ENCODE assay signal across 1 cellular context in the genomic region with DNA sequence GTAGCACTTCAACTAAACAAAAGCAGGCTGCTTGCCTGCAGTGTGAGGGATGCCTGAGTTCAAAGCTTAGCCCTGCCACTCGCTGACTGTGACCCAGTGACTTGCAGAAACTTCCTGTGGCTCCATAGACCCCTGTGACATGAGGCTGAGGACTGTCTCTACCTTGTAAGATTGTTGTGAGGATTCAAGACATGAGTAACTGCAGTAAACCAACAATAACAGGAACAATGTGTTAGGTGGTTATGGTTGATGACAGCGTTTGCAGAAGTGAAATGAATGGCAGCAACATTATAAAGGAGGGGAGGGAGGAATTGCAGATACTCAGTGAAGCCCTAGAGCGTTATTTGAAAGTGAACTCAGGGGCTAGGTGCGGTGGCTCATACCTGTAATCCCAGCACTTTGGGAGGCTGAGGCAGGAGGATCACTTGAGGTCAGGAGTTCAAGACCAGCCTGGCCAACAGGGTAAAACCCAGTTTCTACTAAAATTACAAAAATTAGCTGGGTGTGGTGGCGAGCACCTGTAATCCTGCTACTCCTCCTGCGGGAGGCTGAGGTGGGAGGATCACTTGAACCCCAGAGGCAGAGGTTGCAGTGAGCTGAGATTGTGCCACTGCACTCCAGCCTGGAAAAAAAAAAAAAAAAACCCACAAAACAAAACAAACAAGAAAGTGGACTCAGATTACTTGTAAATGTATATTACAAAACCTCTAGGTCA.
TF ChIP-seq lines count a peak whose summit lies in the region.

No MANE protein-coding gene starts in this region.

TF ChIP-seq in GM12878, 131 proteins besides CTCF, POLR2A, EP300 and RAD21 (continued from another document and continues in another):
- TF ChIP-seq, protein P1, sequence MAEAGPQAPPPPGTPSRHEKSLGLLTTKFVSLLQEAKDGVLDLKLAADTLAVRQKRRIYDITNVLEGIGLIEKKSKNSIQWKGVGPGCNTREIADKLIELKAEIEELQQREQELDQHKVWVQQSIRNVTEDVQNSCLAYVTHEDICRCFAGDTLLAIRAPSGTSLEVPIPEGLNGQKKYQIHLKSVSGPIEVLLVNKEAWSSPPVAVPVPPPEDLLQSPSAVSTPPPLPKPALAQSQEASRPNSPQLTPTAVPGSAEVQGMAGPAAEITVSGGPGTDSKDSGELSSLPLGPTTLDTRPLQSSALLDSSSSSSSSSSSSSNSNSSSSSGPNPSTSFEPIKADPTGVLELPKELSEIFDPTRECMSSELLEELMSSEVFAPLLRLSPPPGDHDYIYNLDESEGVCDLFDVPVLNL (IDR thresholded peaks at IDR 0.05; ENCODE audit: low read depth, low read length): no peak
- TF ChIP-seq CHD4 (IDR thresholded peaks at IDR 0.05) (no peak), SRF (IDR thresholded peaks at IDR 0.05; ENCODE audit: low read depth in 2 of 2, low read length in 2 of 2) (no peak), POLR2AphosphoS2 (IDR thresholded peaks at IDR 0.05; ENCODE audit: low read depth, low read length) (no peak), SP1 (IDR thresholded peaks at IDR 0.05; ENCODE audit: low read depth, low read length) (no peak), CREM (IDR thresholded peaks at IDR 0.05; ENCODE audit: low read depth) (0 out of 2 replicates have a peak, but pooled peaks have one; percentile 25), MTA3 (IDR thresholded peaks at IDR 0.05; ENCODE audit: borderline replicate concordance, low read length) (no peak), MEF2A (IDR thresholded peaks at IDR 0.05; ENCODE audit: insufficient read depth, low read depth, low read length) (no peak), SMC3 (IDR thresholded peaks at IDR 0.05; ENCODE audit: borderline replicate concordance, low read length) (no peak), RAD51 (IDR thresholded peaks at IDR 0.05) (no peak), EGR1 (IDR thresholded peaks at IDR 0.05; ENCODE audit: borderline replicate concordance in 1 of 2, low read depth in 2 of 2, low read length in 2 of 2) (no peak), RCOR1 (conservative IDR thresholded peaks at IDR 0.05; ENCODE audit: low read depth, low read length) (no peak), JUNB (IDR thresholded peaks at IDR 0.05) (0 out of 2 replicates have a peak, but pooled peaks have one; percentile 18), BCL11A (IDR thresholded peaks at IDR 0.05; ENCODE audit: low read depth, low read length) (no peak), TCF12 (IDR thresholded peaks at IDR 0.05; ENCODE audit: low read depth, low read length) (no peak), ATF7 (IDR thresholded peaks at IDR 0.05; ENCODE audit: low read depth) (peak; percentile 49), NKRF (conservative IDR thresholded peaks at IDR 0.05) (no peak), HSF1 (IDR thresholded peaks at IDR 0.05; ENCODE audit: low read depth, low read length) (no peak), CBX3 (IDR thresholded peaks at IDR 0.05; ENCODE audit: borderline replicate concordance, low read depth) (no peak), BRCA1 (IDR thresholded peaks at IDR 0.05; ENCODE audit: low read depth, low read length) (no peak), ZZZ3 (IDR thresholded peaks at IDR 0.05; ENCODE audit: control insufficient read depth, insufficient read length, low read depth) (no peak), ASH2L (IDR thresholded peaks at IDR 0.05; ENCODE audit: borderline replicate concordance, low read depth) (no peak), ZNF217 (IDR thresholded peaks at IDR 0.05) (no peak), HCFC1 (IDR thresholded peaks at IDR 0.05; ENCODE audit: low read length) (no peak), SKIL (IDR thresholded peaks at IDR 0.05; ENCODE audit: low read depth, poor library complexity, severe bottlenecking) (no peak), DPF2 (IDR thresholded peaks at IDR 0.05) (no peak), NRF1 (conservative IDR thresholded peaks at IDR 0.05; ENCODE audit: low read depth, low read length) (no peak), IKZF2 (IDR thresholded peaks at IDR 0.05) (peak; percentile 56 to 58; a peak in 2 of 4 replicates), NFXL1 (IDR thresholded peaks at IDR 0.05; ENCODE audit: borderline replicate concordance) (no peak), IKZF1 (conservative IDR thresholded peaks at IDR 0.05) (0 out of 2 replicates have a peak, but pooled peaks have one; percentile 24), RUNX3 (IDR thresholded peaks at IDR 0.05; ENCODE audit: low read length) (peak; percentile 66), TBL1XR1 (IDR thresholded peaks at IDR 0.05; ENCODE audit: low read depth, low read length) (no peak)
- TF ChIP-seq, protein P2, sequence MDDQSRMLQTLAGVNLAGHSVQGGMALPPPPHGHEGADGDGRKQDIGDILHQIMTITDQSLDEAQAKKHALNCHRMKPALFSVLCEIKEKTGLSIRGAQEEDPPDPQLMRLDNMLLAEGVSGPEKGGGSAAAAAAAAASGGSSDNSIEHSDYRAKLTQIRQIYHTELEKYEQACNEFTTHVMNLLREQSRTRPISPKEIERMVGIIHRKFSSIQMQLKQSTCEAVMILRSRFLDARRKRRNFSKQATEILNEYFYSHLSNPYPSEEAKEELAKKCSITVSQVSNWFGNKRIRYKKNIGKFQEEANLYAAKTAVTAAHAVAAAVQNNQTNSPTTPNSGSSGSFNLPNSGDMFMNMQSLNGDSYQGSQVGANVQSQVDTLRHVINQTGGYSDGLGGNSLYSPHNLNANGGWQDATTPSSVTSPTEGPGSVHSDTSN (IDR thresholded peaks at IDR 0.05; ENCODE audit: insufficient replicate concordance, low read depth, low read length): peak; percentile 7
- TF ChIP-seq, protein P3, sequence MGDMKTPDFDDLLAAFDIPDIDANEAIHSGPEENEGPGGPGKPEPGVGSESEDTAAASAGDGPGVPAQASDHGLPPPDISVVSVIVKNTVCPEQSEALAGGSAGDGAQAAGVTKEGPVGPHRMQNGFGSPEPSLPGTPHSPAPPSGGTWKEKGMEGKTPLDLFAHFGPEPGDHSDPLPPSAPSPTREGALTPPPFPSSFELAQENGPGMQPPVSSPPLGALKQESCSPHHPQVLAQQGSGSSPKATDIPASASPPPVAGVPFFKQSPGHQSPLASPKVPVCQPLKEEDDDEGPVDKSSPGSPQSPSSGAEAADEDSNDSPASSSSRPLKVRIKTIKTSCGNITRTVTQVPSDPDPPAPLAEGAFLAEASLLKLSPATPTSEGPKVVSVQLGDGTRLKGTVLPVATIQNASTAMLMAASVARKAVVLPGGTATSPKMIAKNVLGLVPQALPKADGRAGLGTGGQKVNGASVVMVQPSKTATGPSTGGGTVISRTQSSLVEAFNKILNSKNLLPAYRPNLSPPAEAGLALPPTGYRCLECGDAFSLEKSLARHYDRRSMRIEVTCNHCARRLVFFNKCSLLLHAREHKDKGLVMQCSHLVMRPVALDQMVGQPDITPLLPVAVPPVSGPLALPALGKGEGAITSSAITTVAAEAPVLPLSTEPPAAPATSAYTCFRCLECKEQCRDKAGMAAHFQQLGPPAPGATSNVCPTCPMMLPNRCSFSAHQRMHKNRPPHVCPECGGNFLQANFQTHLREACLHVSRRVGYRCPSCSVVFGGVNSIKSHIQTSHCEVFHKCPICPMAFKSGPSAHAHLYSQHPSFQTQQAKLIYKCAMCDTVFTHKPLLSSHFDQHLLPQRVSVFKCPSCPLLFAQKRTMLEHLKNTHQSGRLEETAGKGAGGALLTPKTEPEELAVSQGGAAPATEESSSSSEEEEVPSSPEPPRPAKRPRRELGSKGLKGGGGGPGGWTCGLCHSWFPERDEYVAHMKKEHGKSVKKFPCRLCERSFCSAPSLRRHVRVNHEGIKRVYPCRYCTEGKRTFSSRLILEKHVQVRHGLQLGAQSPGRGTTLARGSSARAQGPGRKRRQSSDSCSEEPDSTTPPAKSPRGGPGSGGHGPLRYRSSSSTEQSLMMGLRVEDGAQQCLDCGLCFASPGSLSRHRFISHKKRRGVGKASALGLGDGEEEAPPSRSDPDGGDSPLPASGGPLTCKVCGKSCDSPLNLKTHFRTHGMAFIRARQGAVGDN (IDR thresholded peaks at IDR 0.05): no peak
- TF ChIP-seq, protein P4, sequence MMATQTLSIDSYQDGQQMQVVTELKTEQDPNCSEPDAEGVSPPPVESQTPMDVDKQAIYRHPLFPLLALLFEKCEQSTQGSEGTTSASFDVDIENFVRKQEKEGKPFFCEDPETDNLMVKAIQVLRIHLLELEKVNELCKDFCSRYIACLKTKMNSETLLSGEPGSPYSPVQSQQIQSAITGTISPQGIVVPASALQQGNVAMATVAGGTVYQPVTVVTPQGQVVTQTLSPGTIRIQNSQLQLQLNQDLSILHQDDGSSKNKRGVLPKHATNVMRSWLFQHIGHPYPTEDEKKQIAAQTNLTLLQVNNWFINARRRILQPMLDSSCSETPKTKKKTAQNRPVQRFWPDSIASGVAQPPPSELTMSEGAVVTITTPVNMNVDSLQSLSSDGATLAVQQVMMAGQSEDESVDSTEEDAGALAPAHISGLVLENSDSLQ (IDR thresholded peaks at IDR 0.05): peak; percentile 86
- TF ChIP-seq, protein P5, sequence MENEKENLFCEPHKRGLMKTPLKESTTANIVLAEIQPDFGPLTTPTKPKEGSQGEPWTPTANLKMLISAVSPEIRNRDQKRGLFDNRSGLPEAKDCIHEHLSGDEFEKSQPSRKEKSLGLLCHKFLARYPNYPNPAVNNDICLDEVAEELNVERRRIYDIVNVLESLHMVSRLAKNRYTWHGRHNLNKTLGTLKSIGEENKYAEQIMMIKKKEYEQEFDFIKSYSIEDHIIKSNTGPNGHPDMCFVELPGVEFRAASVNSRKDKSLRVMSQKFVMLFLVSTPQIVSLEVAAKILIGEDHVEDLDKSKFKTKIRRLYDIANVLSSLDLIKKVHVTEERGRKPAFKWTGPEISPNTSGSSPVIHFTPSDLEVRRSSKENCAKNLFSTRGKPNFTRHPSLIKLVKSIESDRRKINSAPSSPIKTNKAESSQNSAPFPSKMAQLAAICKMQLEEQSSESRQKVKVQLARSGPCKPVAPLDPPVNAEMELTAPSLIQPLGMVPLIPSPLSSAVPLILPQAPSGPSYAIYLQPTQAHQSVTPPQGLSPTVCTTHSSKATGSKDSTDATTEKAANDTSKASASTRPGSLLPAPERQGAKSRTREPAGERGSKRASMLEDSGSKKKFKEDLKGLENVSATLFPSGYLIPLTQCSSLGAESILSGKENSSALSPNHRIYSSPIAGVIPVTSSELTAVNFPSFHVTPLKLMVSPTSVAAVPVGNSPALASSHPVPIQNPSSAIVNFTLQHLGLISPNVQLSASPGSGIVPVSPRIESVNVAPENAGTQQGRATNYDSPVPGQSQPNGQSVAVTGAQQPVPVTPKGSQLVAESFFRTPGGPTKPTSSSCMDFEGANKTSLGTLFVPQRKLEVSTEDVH (IDR thresholded peaks at IDR 0.05; ENCODE audit: low read depth, partially characterized antibody): no peak
- TF ChIP-seq, protein P6, sequence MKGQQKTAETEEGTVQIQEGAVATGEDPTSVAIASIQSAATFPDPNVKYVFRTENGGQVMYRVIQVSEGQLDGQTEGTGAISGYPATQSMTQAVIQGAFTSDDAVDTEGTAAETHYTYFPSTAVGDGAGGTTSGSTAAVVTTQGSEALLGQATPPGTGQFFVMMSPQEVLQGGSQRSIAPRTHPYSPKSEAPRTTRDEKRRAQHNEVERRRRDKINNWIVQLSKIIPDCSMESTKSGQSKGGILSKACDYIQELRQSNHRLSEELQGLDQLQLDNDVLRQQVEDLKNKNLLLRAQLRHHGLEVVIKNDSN (IDR thresholded peaks at IDR 0.05; ENCODE audit: borderline replicate concordance, extremely low read length, insufficient read depth, low read depth, low read length): no peak
- TF ChIP-seq, protein P7, sequence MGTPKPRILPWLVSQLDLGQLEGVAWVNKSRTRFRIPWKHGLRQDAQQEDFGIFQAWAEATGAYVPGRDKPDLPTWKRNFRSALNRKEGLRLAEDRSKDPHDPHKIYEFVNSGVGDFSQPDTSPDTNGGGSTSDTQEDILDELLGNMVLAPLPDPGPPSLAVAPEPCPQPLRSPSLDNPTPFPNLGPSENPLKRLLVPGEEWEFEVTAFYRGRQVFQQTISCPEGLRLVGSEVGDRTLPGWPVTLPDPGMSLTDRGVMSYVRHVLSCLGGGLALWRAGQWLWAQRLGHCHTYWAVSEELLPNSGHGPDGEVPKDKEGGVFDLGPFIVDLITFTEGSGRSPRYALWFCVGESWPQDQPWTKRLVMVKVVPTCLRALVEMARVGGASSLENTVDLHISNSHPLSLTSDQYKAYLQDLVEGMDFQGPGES (IDR thresholded peaks at IDR 0.05): no peak
